ENCODE assay signal across 1 cellular context in the genomic region with DNA sequence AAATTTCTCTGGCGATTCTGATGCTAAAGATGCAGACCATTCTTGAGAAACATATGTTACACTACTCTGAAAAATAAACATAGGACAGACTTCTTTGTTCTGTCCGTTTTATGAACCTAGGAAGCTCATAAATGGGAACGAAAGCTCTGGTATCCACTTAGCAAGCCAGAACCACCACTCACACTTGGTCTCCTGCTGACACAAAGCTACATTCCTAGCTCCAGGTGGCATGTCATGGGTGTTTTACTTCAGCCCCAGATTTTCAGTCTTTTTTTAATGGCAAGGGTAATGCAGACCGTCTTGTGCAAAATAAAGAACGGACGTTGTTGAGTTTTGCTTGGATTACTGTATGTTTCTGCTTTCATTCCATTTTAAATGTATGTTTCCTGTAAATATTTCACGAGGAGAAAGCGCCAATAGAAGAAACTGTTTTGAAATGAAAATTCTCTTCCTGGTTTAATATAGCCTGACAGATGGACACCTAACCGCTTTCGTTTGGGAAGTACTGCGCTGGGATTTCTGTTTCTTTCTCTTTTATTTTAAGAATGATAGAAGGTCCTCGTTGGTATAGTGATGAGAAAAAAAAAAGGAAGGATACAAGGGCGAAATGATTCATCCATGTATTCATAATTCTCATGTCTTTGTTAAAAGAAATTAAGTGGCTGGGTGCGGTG.
TF ChIP-seq lines count a peak whose summit lies in the region.

No MANE protein-coding gene starts in this region.

TF ChIP-seq in GM12878, 131 proteins besides CTCF, POLR2A, EP300 and RAD21:
- no peak for TF ChIP-seq SPI1 (IDR thresholded peaks at IDR 0.05; ENCODE audit: borderline replicate concordance, insufficient read depth, low read depth, low read length)
- peak; percentile 20; the same call in 1 of the 2 replicates for TF ChIP-seq TAF1 (IDR thresholded peaks at IDR 0.05; ENCODE audit: borderline replicate concordance, low read depth, low read length)
- TF ChIP-seq, protein P1, sequence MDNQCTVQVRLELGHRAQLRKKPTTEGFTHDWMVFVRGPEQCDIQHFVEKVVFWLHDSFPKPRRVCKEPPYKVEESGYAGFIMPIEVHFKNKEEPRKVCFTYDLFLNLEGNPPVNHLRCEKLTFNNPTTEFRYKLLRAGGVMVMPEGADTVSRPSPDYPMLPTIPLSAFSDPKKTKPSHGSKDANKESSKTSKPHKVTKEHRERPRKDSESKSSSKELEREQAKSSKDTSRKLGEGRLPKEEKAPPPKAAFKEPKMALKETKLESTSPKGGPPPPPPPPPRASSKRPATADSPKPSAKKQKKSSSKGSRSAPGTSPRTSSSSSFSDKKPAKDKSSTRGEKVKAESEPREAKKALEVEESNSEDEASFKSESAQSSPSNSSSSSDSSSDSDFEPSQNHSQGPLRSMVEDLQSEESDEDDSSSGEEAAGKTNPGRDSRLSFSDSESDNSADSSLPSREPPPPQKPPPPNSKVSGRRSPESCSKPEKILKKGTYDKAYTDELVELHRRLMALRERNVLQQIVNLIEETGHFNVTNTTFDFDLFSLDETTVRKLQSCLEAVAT (IDR thresholded peaks at IDR 0.05) = peak; percentile 52; the same call in 1 of the 2 replicates
TF ChIP-seq in GM12878: peak in this region for 2.
